ENCODE assay signal across 11 cellular contexts in genomic region chr2:148524519-148524919, GRCh38.
DNase-seq lines count a peak whose midpoint lies in the region; TF ChIP-seq lines count a peak whose summit lies in the region.
"Had no signal": no experiment of that assay in that cellular context is flagged by ENCODE, and none has a peak within 500 bp of the region (broad histone marks: within the 10 kb centered on the region; RNA-seq: fewer than 3 reads in every experiment).

No MANE protein-coding gene starts in this region.

- no peak for TF ChIP-seq POLR2A in thyroid gland (IDR thresholded peaks at IDR 0.05)

- WGBS in thyroid gland, 2 donors = 38 to 64% methylated on average over 1 of the region's 1 CpG

- H3K27ac ChIP-seq in effector memory CD4-positive, alpha-beta T cell (ENCODE audit: insufficient read depth, low read length, poor library complexity, severe bottlenecking) = peak overlapping the region; percentile 69
- peak overlapping the region; percentile 26 to 55 (median 31) for H3K27ac ChIP-seq in thyroid gland
- H3K27ac ChIP-seq: SJSA1 had no signal

- DNase-seq in OCI-M1 (lab: John Stamatoyannopoulos, UW) = peak; percentile 41
- peak; percentile 46 for DNase-seq in activated CD8-positive, alpha-beta memory T cell treated with anti-CD3 and anti-CD28 coated beads, Interleukin-2, amount 50 U/mL, for 4 hours
- DNase-seq in effector memory CD4-positive, alpha-beta T cell = peak; percentile 36 to 62 (median 43)
- no peak for DNase-seq in thyroid gland
- no peak for DNase-seq in NCI-H1694 treated with DMSO at 0.1 percent for 48 hours (lab: John Stamatoyannopoulos, UW)
- DNase-seq in head of caudate nucleus = no peak
- DNase-seq in NCI-H2107 treated with DMSO at 0.1 percent for 48 hours (lab: John Stamatoyannopoulos, UW; ENCODE audit: unreplicated experiment) = no peak
- DNase-seq: NCI-H446, right cardiac atrium had no signal

- no peaks in the 10 kb centered on the region for H3K36me3 ChIP-seq in effector memory CD4-positive, alpha-beta T cell (ENCODE audit: control insufficient read depth, insufficient read depth, low read length)
- H3K36me3 ChIP-seq in thyroid gland = no peaks in the 10 kb centered on the region
- H3K36me3 ChIP-seq: SJSA1 had no signal

- no peaks in the 10 kb centered on the region for H3K27me3 ChIP-seq in effector memory CD4-positive, alpha-beta T cell (replicated peaks; ENCODE audit: control insufficient read depth, insufficient read depth, low read length, poor library complexity, severe bottlenecking)
- H3K27me3 ChIP-seq in thyroid gland = no peaks in the 10 kb centered on the region
- H3K27me3 ChIP-seq: SJSA1 had no signal

- TF ChIP-seq CTCF in thyroid gland (IDR thresholded peaks at IDR 0.05) = no peak

- peaks cover 69% of the 10 kb centered on the region for H3K4me1 ChIP-seq in effector memory CD4-positive, alpha-beta T cell (ENCODE audit: control insufficient read depth, insufficient read depth, low read length, poor library complexity, severe bottlenecking)
- peaks cover 20 to 22% of the 10 kb centered on the region in 2 donors for H3K4me1 ChIP-seq in thyroid gland
- H3K4me1 ChIP-seq: SJSA1 had no signal

- intact Hi-C loops in thyroid gland (cut with DNase I) = loop anchor here (10.0 kb wide), 1 partner anchor 530 kb away; no protein-coding TSS in a partner anchor
- intact Hi-C loops in head of caudate nucleus (cut with DNase I) = no loop called here

- H3K9me3 ChIP-seq in effector memory CD4-positive, alpha-beta T cell (ENCODE audit: control insufficient read depth, low read length) = no peaks in the 10 kb centered on the region
- H3K9me3 ChIP-seq in thyroid gland = no peaks in the 10 kb centered on the region
- H3K9me3 ChIP-seq: SJSA1 had no signal

- H3K4me3 ChIP-seq in effector memory CD4-positive, alpha-beta T cell (ENCODE audit: insufficient read depth, low read depth, low read length, poor library complexity, severe bottlenecking) = peak overlapping the region; percentile 2
- H3K4me3 ChIP-seq in thyroid gland (replicated peaks in 1 of 3) = no peak overlapping the region
- H3K4me3 ChIP-seq: K562, SJSA1 had no signal

Comparison
In these comparisons a context has a peak if more than half of its experiments do, and no peak if none do; other contexts are left out.
1. DNase-seq: peak in OCI-M1 (single experiment), activated CD8-positive, alpha-beta memory T cell treated with anti-CD3 and anti-CD28 coated beads, Interleukin-2, amount 50 U/mL, for 4 hours (single experiment) and effector memory CD4-positive, alpha-beta T cell (3 of 3); none in thyroid gland (0 of 2), NCI-H1694 treated with DMSO at 0.1 percent for 48 hours (single experiment), head of caudate nucleus (0 of 42) and NCI-H2107 treated with DMSO at 0.1 percent for 48 hours (single experiment).